Comparison of ENCODE assay signal across 15 cellular contexts in the genomic region with DNA sequence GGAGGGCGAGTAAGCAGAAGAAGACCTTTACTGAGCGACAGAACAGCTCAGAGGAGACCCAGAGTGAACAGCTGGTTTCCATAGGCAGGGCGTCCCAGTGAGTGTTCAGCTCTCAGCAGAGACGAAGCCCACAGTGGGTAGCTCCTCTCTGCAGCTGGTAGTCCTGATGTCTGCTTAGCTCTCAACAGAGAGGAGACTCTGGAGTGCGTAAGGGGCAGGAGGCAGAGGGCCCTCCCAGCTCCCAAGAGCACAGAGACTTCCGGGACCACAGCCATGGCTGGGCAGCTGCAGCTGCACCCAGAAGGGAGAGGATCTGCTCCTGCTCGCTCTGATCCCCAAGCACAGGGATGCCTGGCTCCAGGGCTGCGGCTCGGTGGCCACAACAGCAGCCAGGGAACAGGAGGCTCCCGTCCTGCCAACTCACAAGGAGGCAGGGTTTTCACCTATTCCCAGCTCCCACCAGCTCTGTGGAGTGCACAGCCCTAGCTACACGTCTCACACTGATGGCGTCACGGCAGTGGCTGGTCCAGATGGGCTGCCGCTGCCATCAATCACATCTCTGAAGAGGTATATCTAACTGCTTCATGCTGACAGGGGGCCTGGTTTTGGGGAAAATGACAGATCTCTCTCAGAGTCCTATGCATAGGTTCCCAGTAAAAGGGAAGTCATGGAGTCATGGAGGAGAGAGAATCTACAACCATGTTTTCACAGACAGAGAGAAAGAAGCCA.
DNase-seq lines count a peak whose midpoint lies in the region; ATAC-seq, FAIRE-seq and TF ChIP-seq lines count a peak whose summit lies in the region.
"Had no signal": no experiment of that assay in that cellular context is flagged by ENCODE, and none has a peak within 500 bp of the region (broad histone marks: within the 10 kb centered on the region; RNA-seq: fewer than 3 reads in every experiment).

No MANE protein-coding gene starts in this region.

- H3K9me3 Mint-ChIP-seq in stimulated activated naive CD8-positive, alpha-beta T cell treated with anti-CD3 and anti-CD28 coated beads, Interleukin-15, amount 100 ng/mL, for 72 hours: no peaks in the 10 kb centered on the region

- no peak overlapping the region for H2AFZ ChIP-seq in GM12878 (ENCODE audit: control insufficient read depth, low read depth, low read length)

- H3K4me3 ChIP-seq in GM12878 (no peak overlapping the region), colonic mucosa (no peak overlapping the region)
- H3K4me3 ChIP-seq: SK-N-MC, suprapubic skin had no signal

- H3K27me3 ChIP-seq in GM12878 (replicated peaks in 1 of 2; ENCODE audit: control insufficient read depth in 2 of 2, insufficient read depth in 2 of 2, low read length in 1 of 2): no peaks in the 10 kb centered on the region
- no peaks in the 10 kb centered on the region for H3K27me3 ChIP-seq in colonic mucosa
- H3K27me3 ChIP-seq: suprapubic skin had no signal

- TF ChIP-seq POLR2A in GM12878 (IDR thresholded peaks at IDR 0.05; ENCODE audit: low read depth, low read length): no peak

- no TSS peak for BruUV-seq in GM12878 (replicated peaks; lab: Mats Ljungman, UMichigan)

- DNase-seq in stimulated activated naive CD8-positive, alpha-beta T cell treated with anti-CD3 and anti-CD28 coated beads, Interleukin-15, amount 100 ng/mL, for 72 hours: no peak
- no peak for DNase-seq in stimulated activated naive CD8-positive, alpha-beta T cell treated with anti-CD3 and anti-CD28 coated beads, Interleukin-15, Interleukin-2, amounts not matched to agents 100 U/mL and 50 U/mL, for 24 hours
- peak; percentile 68 for DNase-seq in NCI-H460 (ENCODE audit: extremely low read depth, low read depth)
- DNase-seq in GM12878 (ENCODE audit: low read depth, low spot score): no peak
- no peak for DNase-seq in colonic mucosa
- DNase-seq in NCI-H345 treated with DMSO at 0.1 percent for 48 hours (lab: John Stamatoyannopoulos, UW; ENCODE audit: unreplicated experiment): no peak
- DNase-seq in cerebellar nuclear complex (lab: John Stamatoyannopoulos, UW): no peak
- DNase-seq: CD8-positive, alpha-beta T cell; foreskin fibroblast; HCEC 1CT; mesendoderm had no signal

- CTCF ChIA-PET in GM12878 (lab: Yijun Ruan, JAX): interaction anchor here (1.0 kb wide), 1 partner anchor 14 kb away, joined by 3 read pairs; no protein-coding TSS in a partner anchor

- POLR2A ChIA-PET in GM12878 (lab: Charles Lee): no interaction called here

- no peak for TF ChIP-seq RAD21 in GM12878 (IDR thresholded peaks at IDR 0.05; ENCODE audit: insufficient read depth, low read depth, low read length)

- H3K36me3 ChIP-seq in GM12878 (ENCODE audit: control insufficient read depth in 2 of 2, insufficient read depth in 2 of 2, low read length in 1 of 2) (no peaks in the 10 kb centered on the region), colonic mucosa (no peaks in the 10 kb centered on the region)
- H3K36me3 ChIP-seq: suprapubic skin had no signal

- H3K27ac Mint-ChIP-seq in stimulated activated naive CD8-positive, alpha-beta T cell treated with anti-CD3 and anti-CD28 coated beads, Interleukin-15, amount 100 ng/mL, for 72 hours: no peak overlapping the region
- H3K27ac Mint-ChIP-seq: CD8-positive, alpha-beta T cell had no signal

- H3K9me3 ChIP-seq in GM12878 (replicated peaks; ENCODE audit: control insufficient read depth, insufficient read depth, low read length): no peaks in the 10 kb centered on the region
- H3K9me3 ChIP-seq in colonic mucosa: no peaks in the 10 kb centered on the region
- H3K9me3 ChIP-seq: suprapubic skin had no signal

- in situ Hi-C loops in GM12878 (cut with MboI): no loop called here

- H3K4me1 ChIP-seq in GM12878 (ENCODE audit: control insufficient read depth, insufficient read depth, low read length) (no peaks in the 10 kb centered on the region), colonic mucosa (no peaks in the 10 kb centered on the region)
- H3K4me1 ChIP-seq: suprapubic skin had no signal

- intact Hi-C loops in GM12878 (cut with micrococcal nuclease; ENCODE audit: unreplicated experiment): no loop called here
- intact Hi-C loops in colonic mucosa (cut with DNase I): no loop called here

- no peak for FAIRE-seq in GM12878 (lab: Jason Lieb, UNC)
- FAIRE-seq: bronchial epithelial cell had no signal

- TF ChIP-seq EP300 in GM12878 (IDR thresholded peaks at IDR 0.05; ENCODE audit: borderline replicate concordance in 1 of 2, control insufficient read depth in 1 of 2, low read depth in 2 of 2, low read length in 2 of 2): no peak

- H3K27ac ChIP-seq in GM12878 (ENCODE audit: control insufficient read depth, insufficient read depth) (no peak overlapping the region), colonic mucosa (no peak overlapping the region)
- H3K27ac ChIP-seq: SK-N-MC, suprapubic skin had no signal

- H3K4me1 Mint-ChIP-seq in stimulated activated naive CD8-positive, alpha-beta T cell treated with anti-CD3 and anti-CD28 coated beads, Interleukin-15, amount 100 ng/mL, for 72 hours: no peaks in the 10 kb centered on the region

- SMC1A ChIA-PET in GM12878 (lab: Charles Lee; ENCODE audit: uncharacterized antibody, unreplicated experiment): interaction anchor here (0.6 to 0.8 kb wide), 2 partner anchors 9 to 918 kb away, joined by 3 read pairs; no protein-coding TSS in a partner anchor

- RAD21 ChIA-PET in GM12878 (lab: Charles Lee; ENCODE audit: unreplicated experiment): interaction anchor here (1.0 kb wide), 1 partner anchor 42 kb away, joined by 3 read pairs; no protein-coding TSS in a partner anchor

- no peak overlapping the region for H3K4me3 Mint-ChIP-seq in stimulated activated naive CD8-positive, alpha-beta T cell treated with anti-CD3 and anti-CD28 coated beads, Interleukin-15, amount 100 ng/mL, for 72 hours
- H3K4me3 Mint-ChIP-seq: CD8-positive, alpha-beta T cell had no signal

- H3K27me3 Mint-ChIP-seq in stimulated activated naive CD8-positive, alpha-beta T cell treated with anti-CD3 and anti-CD28 coated beads, Interleukin-15, amount 100 ng/mL, for 72 hours: no peaks in the 10 kb centered on the region

- no peaks in the 10 kb centered on the region for H4K20me1 ChIP-seq in GM12878 (ENCODE audit: control insufficient read depth, insufficient read depth)

- H3K9ac ChIP-seq in GM12878 (ENCODE audit: control insufficient read depth, insufficient read depth, low read length) (no peak overlapping the region), colonic mucosa (ENCODE audit: low read depth in 2 of 2, low read length in 2 of 2) (no peak overlapping the region)

- H3K79me2 ChIP-seq in GM12878 (ENCODE audit: control insufficient read depth, insufficient read depth, low read length): no peaks in the 10 kb centered on the region

- H3K4me2 ChIP-seq in GM12878 (ENCODE audit: control insufficient read depth, insufficient read depth): no peak overlapping the region

- TF ChIP-seq CTCF in GM12878 (IDR thresholded peaks at IDR 0.05 in 2 of 3, conservative IDR thresholded peaks at IDR 0.05 in 1 of 3; ENCODE audit: control insufficient read depth in 2 of 3, extremely low read depth in 1 of 3, insufficient read depth in 1 of 3, low read depth in 3 of 3, low read length in 3 of 3) (no peak), colonic mucosa (IDR thresholded peaks at IDR 0.05) (no peak)

- ATAC-seq in stimulated activated naive CD8-positive, alpha-beta T cell treated with anti-CD3 and anti-CD28 coated beads, Interleukin-15, amount 100 ng/mL, for 72 hours: peak; percentile 45
- no peak for ATAC-seq in stimulated activated naive CD8-positive, alpha-beta T cell treated with anti-CD3 and anti-CD28 coated beads, Interleukin-15, Interleukin-2, amounts not matched to agents 100 U/mL and 50 U/mL, for 24 hours
- ATAC-seq in GM12878 (peak; percentile 79), HG03442 (IDR thresholded peaks at IDR 0.05; ENCODE audit: unreplicated experiment) (no peak)
- ATAC-seq: CD8-positive, alpha-beta T cell had no signal

- WGBS in GM12878 (ENCODE audit: insufficient coverage, insufficient replicate concordance, low lambda C conversion rate, missing lambda C conversion rate): 29% methylated on average over 14 of the region's 14 CpGs

TF ChIP-seq in GM12878, 131 proteins besides CTCF, POLR2A, EP300 and RAD21 (continues in another document):
- TF ChIP-seq CREM (IDR thresholded peaks at IDR 0.05; ENCODE audit: low read depth) (0 out of 2 replicates have a peak, but pooled peaks have one; percentile 40), CREB1 (IDR thresholded peaks at IDR 0.05; ENCODE audit: low read depth) (0 out of 2 replicates have a peak, but pooled peaks have one; percentile 27), NBN (IDR thresholded peaks at IDR 0.05) (0 out of 2 replicates have a peak, but pooled peaks have one; percentile 54), NR2C1 (IDR thresholded peaks at IDR 0.05) (0 out of 2 replicates have a peak, but pooled peaks have one; percentile 12), EGR1 (IDR thresholded peaks at IDR 0.05; ENCODE audit: borderline replicate concordance in 1 of 2, low read depth in 2 of 2, low read length in 2 of 2) (no peak)
- TF ChIP-seq, protein P1, sequence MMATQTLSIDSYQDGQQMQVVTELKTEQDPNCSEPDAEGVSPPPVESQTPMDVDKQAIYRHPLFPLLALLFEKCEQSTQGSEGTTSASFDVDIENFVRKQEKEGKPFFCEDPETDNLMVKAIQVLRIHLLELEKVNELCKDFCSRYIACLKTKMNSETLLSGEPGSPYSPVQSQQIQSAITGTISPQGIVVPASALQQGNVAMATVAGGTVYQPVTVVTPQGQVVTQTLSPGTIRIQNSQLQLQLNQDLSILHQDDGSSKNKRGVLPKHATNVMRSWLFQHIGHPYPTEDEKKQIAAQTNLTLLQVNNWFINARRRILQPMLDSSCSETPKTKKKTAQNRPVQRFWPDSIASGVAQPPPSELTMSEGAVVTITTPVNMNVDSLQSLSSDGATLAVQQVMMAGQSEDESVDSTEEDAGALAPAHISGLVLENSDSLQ (IDR thresholded peaks at IDR 0.05): peak; percentile 96

Comparison
In these comparisons a context has a peak if more than half of its experiments do, and no peak if none do; other contexts are left out.
1. ATAC-seq: peak in stimulated activated naive CD8-positive, alpha-beta T cell treated with anti-CD3 and anti-CD28 coated beads, Interleukin-15, amount 100 ng/mL, for 72 hours (single experiment) and GM12878 (single experiment); none in stimulated activated naive CD8-positive, alpha-beta T cell treated with anti-CD3 and anti-CD28 coated beads, Interleukin-15, Interleukin-2, amounts not matched to agents 100 U/mL and 50 U/mL, for 24 hours (single experiment) and HG03442 (single experiment).